ENCODE assay signal across 15 cellular contexts in genomic region chrX:71699023-71699344, GRCh38. TPM values are rescaled to one million over a fixed set of nuclear protein-coding genes. Genes with fewer than 3 reads are reported as not detected.
"Had no signal": no experiment of that assay in that cellular context is flagged by ENCODE, and none has a peak within 500 bp of the region (broad histone marks: within the 10 kb centered on the region; RNA-seq: fewer than 3 reads in every experiment).

No MANE protein-coding gene starts in this region.

RNA-seq across cellular contexts. Expression of gene CXorf49, which starts 19.1 kb away (rescaled TPM):
- total RNA-seq: activated B cell treated with CpG ODN at 0.5 μM for 24 hours; activated CD4-positive, alpha-beta memory T cell treated with anti-CD3 and anti-CD28 coated beads for 36 hours; activated CD4-positive, alpha-beta memory T cell treated with anti-CD3 and anti-CD28 coated beads, Interleukin-2, amount 10 ng/mL, durations not matched to agents 7 days and 5 days; activated CD4-positive, alpha-beta T cell treated with anti-CD3 and anti-CD28 coated beads for 36 hours; activated CD4-positive, alpha-beta T cell treated with anti-CD3 and anti-CD28 coated beads, Interleukin-2, amount 10 ng/mL, durations not matched to agents 24 days and 14 days; activated CD4-positive, alpha-beta T cell treated with anti-CD3 and anti-CD28 coated beads, Interleukin-2, amount 10 ng/mL, durations not matched to agents 7 days and 5 days; activated CD8-positive, alpha-beta memory T cell treated with anti-CD3 and anti-CD28 coated beads for 36 hours; activated CD8-positive, alpha-beta memory T cell treated with anti-CD3 and anti-CD28 coated beads, Interleukin-2, amount 10 ng/mL, durations not matched to agents 7 days and 5 days; activated CD8-positive, alpha-beta T cell treated with anti-CD3 and anti-CD28 coated beads for 36 hours; activated CD8-positive, alpha-beta T cell treated with anti-CD3 and anti-CD28 coated beads, Interleukin-2, amount 10 ng/mL, durations not matched to agents 7 days and 5 days; T-cell; T-helper 1 cell treated with Interleukin-12 subunit alpha and Interleukin-12 subunit beta and Interleukin-4 antibody, amounts not matched to agents 30 ng/mL and 1 ng/mL, for 36 hours; T-helper 17 cell; T-helper 2 cell treated with Interferon-gamma antibody and Interleukin-4, amounts not matched to agents 100 ng/mL and 5 ng/mL, for 36 hours; WTC11 had no signal
